8 cellular contexts compared by ENCODE assay signal in genomic region chr3:107855710-107856109, GRCh38.
DNase-seq lines count a peak whose midpoint lies in the region; ATAC-seq and TF ChIP-seq lines count a peak whose summit lies in the region.
"Had no signal": no experiment of that assay in that cellular context is flagged by ENCODE, and none has a peak within 500 bp of the region (broad histone marks: within the 10 kb centered on the region; RNA-seq: fewer than 3 reads in every experiment).

No MANE protein-coding gene starts in this region.

- no peak overlapping the region for H3K4me3 ChIP-seq in IMR-90 (ENCODE audit: insufficient read depth, low read depth, low read length)
- H3K4me3 ChIP-seq in tibial artery = no peak overlapping the region

- H3K27ac Mint-ChIP-seq in activated B cell treated with CpG ODN at 0.5 μM for 24 hours = no peak overlapping the region
- H3K27ac Mint-ChIP-seq in naive thymus-derived CD8-positive, alpha-beta T cell = no peak overlapping the region

- H2BK120ac ChIP-seq in IMR-90 (ENCODE audit: low read depth, low read length) = no peak overlapping the region

- H3K27me3 Mint-ChIP-seq in activated B cell treated with CpG ODN at 0.5 μM for 24 hours = no peaks in the 10 kb centered on the region
- H3K27me3 Mint-ChIP-seq in naive thymus-derived CD8-positive, alpha-beta T cell = peaks cover 0 to 3% (median 0%) of the 10 kb centered on the region in 5 donors

- H3K9me3 ChIP-seq in IMR-90 (ENCODE audit: control insufficient read depth, insufficient read depth, low read length) = no peaks in the 10 kb centered on the region
- no peaks in the 10 kb centered on the region for H3K9me3 ChIP-seq in tibial artery

- POLR2A ChIA-PET in IMR-90 (lab: Charles Lee; ENCODE audit: unreplicated experiment) = interaction anchor here (0.5 kb wide), 1 partner anchor 305 kb away, joined by 3 read pairs; no protein-coding TSS in a partner anchor
- POLR2A ChIA-PET in activated B cell treated with CpG ODN at 0.5 μM for 24 hours (lab: Charles Lee) = interaction anchor here (0.6 kb wide), 1 partner anchor 33 kb away, joined by 3 read pairs; no protein-coding TSS in a partner anchor
- POLR2A ChIA-PET in naive thymus-derived CD8-positive, alpha-beta T cell (lab: Charles Lee) = no interaction called here

- no peak overlapping the region for H2AK9ac ChIP-seq in IMR-90 (replicated peaks; ENCODE audit: low read depth, low read length, poor library complexity)

- no peaks in the 10 kb centered on the region for H3K4me1 ChIP-seq in IMR-90 (ENCODE audit: control insufficient read depth, insufficient read depth, low read length)
- H3K4me1 ChIP-seq in tibial artery = no peaks in the 10 kb centered on the region

- H2BK20ac ChIP-seq in IMR-90 (ENCODE audit: low read depth, low read length) = no peak overlapping the region

- TF ChIP-seq RAD21 in IMR-90 (IDR thresholded peaks at IDR 0.05; ENCODE audit: low read length) = no peak

- H4K91ac ChIP-seq in IMR-90 (ENCODE audit: insufficient read depth, low read depth, low read length) = no peak overlapping the region

- no peak overlapping the region for H3K4me2 ChIP-seq in IMR-90 (ENCODE audit: low read depth, low read length)

- no peak overlapping the region for H4K8ac ChIP-seq in IMR-90 (ENCODE audit: low read depth in 2 of 2, low read length in 2 of 2)

- no peak overlapping the region for H3K9ac ChIP-seq in IMR-90 (ENCODE audit: low read depth, low read length)

- TF ChIP-seq CTCF in IMR-90 (conservative IDR thresholded peaks at IDR 0.05; ENCODE audit: low read depth, low read length) = no peak
- TF ChIP-seq CTCF in activated B cell treated with CpG ODN at 0.5 μM for 24 hours (IDR thresholded peaks at IDR 0.05) = no peak
- no peak for TF ChIP-seq CTCF in tibial artery (IDR thresholded peaks at IDR 0.05)

- no peak overlapping the region for H2AFZ ChIP-seq in IMR-90 (replicated peaks; ENCODE audit: low read length, poor library complexity)

- WGBS in IMR-90 (ENCODE audit: extremely low coverage in 2 of 2, insufficient read length in 1 of 2), 2 experiments = 78% methylated on average over 2 of the region's 5 CpGs; no CpG with 5 or more reads in 1 of the 2 experiments

- dilution Hi-C loops in IMR-90 (cut with HindIII; ENCODE audit: low sequenced_read_pairs, unreplicated experiment) = no loop called here

- TF ChIP-seq POLR2A in IMR-90 (IDR thresholded peaks at IDR 0.05; ENCODE audit: low read depth, low read length) = no peak

- H3K9me1 ChIP-seq in IMR-90 (ENCODE audit: insufficient read depth, low read length) = no peaks in the 10 kb centered on the region

- CTCF ChIA-PET in IMR-90 (lab: Yijun Ruan, JAX) (no interaction called here), activated B cell treated with CpG ODN at 0.5 μM for 24 hours (lab: Charles Lee) (no interaction called here)

- peaks cover 7% of the 10 kb centered on the region for H3K9me3 Mint-ChIP-seq in activated B cell treated with CpG ODN at 0.5 μM for 24 hours
- H3K9me3 Mint-ChIP-seq in naive thymus-derived CD8-positive, alpha-beta T cell = peaks cover 0 to 8% (median 3%) of the 10 kb centered on the region in 9 donors

- H3K4me1 Mint-ChIP-seq in activated B cell treated with CpG ODN at 0.5 μM for 24 hours = no peaks in the 10 kb centered on the region
- peaks cover 0 to 2% (median 0%) of the 10 kb centered on the region in 4 donors for H3K4me1 Mint-ChIP-seq in naive thymus-derived CD8-positive, alpha-beta T cell

- no peaks in the 10 kb centered on the region for H3K36me3 Mint-ChIP-seq in activated B cell treated with CpG ODN at 0.5 μM for 24 hours (ENCODE audit: low read depth)
- H3K36me3 Mint-ChIP-seq in naive thymus-derived CD8-positive, alpha-beta T cell = peaks cover 0 to 11% (median 5%) of the 10 kb centered on the region in 3 donors

- H4K20me1 ChIP-seq in IMR-90 (ENCODE audit: insufficient read depth, low read length) = no peaks in the 10 kb centered on the region

- no TSS peak for BruUV-seq in IMR-90 (replicated peaks; lab: Mats Ljungman, UMichigan)

- H4K5ac ChIP-seq in IMR-90 (ENCODE audit: low read depth, low read length) = no peak overlapping the region

- ATAC-seq in GM18873 (IDR thresholded peaks at IDR 0.05; ENCODE audit: low FRiP score, unreplicated experiment) = peak; percentile 86
- no peak for ATAC-seq in IMR-90 (ENCODE audit: low read depth)
- ATAC-seq in activated B cell treated with CpG ODN at 0.5 μM for 24 hours (ENCODE audit: low read depth) = peak; percentile 65
- peak; percentile 39 to 40 for ATAC-seq in naive thymus-derived CD8-positive, alpha-beta T cell
- no peak for ATAC-seq in GM19463 (IDR thresholded peaks at IDR 0.05; ENCODE audit: unreplicated experiment)
- ATAC-seq in GM21717 (IDR thresholded peaks at IDR 0.05; ENCODE audit: unreplicated experiment) = no peak

- H3K79me1 ChIP-seq in IMR-90 (ENCODE audit: low read depth in 1 of 2, low read length in 2 of 2) = no peaks in the 10 kb centered on the region

- no peak overlapping the region for H3K56ac ChIP-seq in IMR-90 (ENCODE audit: extremely low read depth, insufficient read depth, low read length)

- no peak overlapping the region; the same call in 1 of the 2 replicates for H3K18ac ChIP-seq in IMR-90 (ENCODE audit: low read depth, low read length)

- H2AK5ac ChIP-seq in IMR-90 (ENCODE audit: low read depth, low read length) = no peak overlapping the region

- H2BK5ac ChIP-seq in IMR-90 (ENCODE audit: low read depth, low read length, poor library complexity, severe bottlenecking) = no peak overlapping the region

- H3K4me3 Mint-ChIP-seq in activated B cell treated with CpG ODN at 0.5 μM for 24 hours = no peak overlapping the region
- no peak overlapping the region for H3K4me3 Mint-ChIP-seq in naive thymus-derived CD8-positive, alpha-beta T cell

- no peak overlapping the region for H3K27ac ChIP-seq in IMR-90 (ENCODE audit: insufficient read depth, low read length)
- no peak overlapping the region for H3K27ac ChIP-seq in tibial artery

- H3K23ac ChIP-seq in IMR-90 (ENCODE audit: low read depth, low read length) = no peak overlapping the region

- intact Hi-C loops in IMR-90 (cut with micrococcal nuclease) (no loop called here), activated B cell treated with CpG ODN at 0.5 μM for 24 hours (cut with micrococcal nuclease) (loop anchor here (5.0 kb wide), 1 partner anchor 467 kb away; no protein-coding TSS in a partner anchor), tibial artery (cut with DNase I; ENCODE audit: low total_unique reads) (no loop called here)

- H3K36me3 ChIP-seq in IMR-90 (ENCODE audit: control insufficient read depth, insufficient read depth, low read length) (no peaks in the 10 kb centered on the region), tibial artery (no peaks in the 10 kb centered on the region)

- peaks cover 5% of the 10 kb centered on the region for H3K27me3 ChIP-seq in IMR-90 (ENCODE audit: control insufficient read depth, insufficient read depth, low read length)
- no peaks in the 10 kb centered on the region for H3K27me3 ChIP-seq in tibial artery

- DNase-seq in IMR-90 (peak; percentile 13), activated B cell treated with CpG ODN at 0.5 μM for 24 hours (no peak), tibial artery (no peak)
- no peak for DNase-seq in naive thymus-derived CD8-positive, alpha-beta T cell
- DNase-seq: NCI-H2171 had no signal

- no peak overlapping the region for H3K4ac ChIP-seq in IMR-90 (ENCODE audit: low read depth, low read length)

- in situ Hi-C loops in IMR-90 (cut with MboI; ENCODE audit: low sequenced_read_pairs) = no loop called here

- no peak overlapping the region for H3K14ac ChIP-seq in IMR-90 (replicated peaks; ENCODE audit: low read depth, low read length)

- no peak overlapping the region for H2BK15ac ChIP-seq in IMR-90 (ENCODE audit: low read depth, low read length)

TF ChIP-seq in IMR-90, 13 proteins besides CTCF, POLR2A, EP300 and RAD21:
- TF ChIP-seq USF2 (IDR thresholded peaks at IDR 0.05; ENCODE audit: low read depth, low read length) = no peak
- TF ChIP-seq MAZ (IDR thresholded peaks at IDR 0.05; ENCODE audit: borderline replicate concordance, low read depth, low read length) = no peak
- TF ChIP-seq ELK1 (IDR thresholded peaks at IDR 0.05; ENCODE audit: borderline replicate concordance, low read depth, low read length) = no peak
- no peak for TF ChIP-seq NFE2L2 (IDR thresholded peaks at IDR 0.05; ENCODE audit: low read depth, low read length)
- no peak for TF ChIP-seq CHD1 (IDR thresholded peaks at IDR 0.05; ENCODE audit: low read depth, low read length)
- no peak for TF ChIP-seq FOS (IDR thresholded peaks at IDR 0.05; ENCODE audit: low read depth, low read length)
- TF ChIP-seq MAFK (IDR thresholded peaks at IDR 0.05; ENCODE audit: low read depth, low read length) = no peak

Comparison
In these comparisons a context has a peak if more than half of its experiments do, and no peak if none do; other contexts are left out.
1. ATAC-seq: peak in GM18873 (single experiment), activated B cell treated with CpG ODN at 0.5 μM for 24 hours (single experiment) and naive thymus-derived CD8-positive, alpha-beta T cell (2 of 2); none in IMR-90 (single experiment), GM19463 (single experiment) and GM21717 (single experiment).